Comparison of ENCODE assay signal across 7 cellular contexts in genomic region chr17:39461911-39462641, GRCh38. TPM values are rescaled to one million over a fixed set of nuclear protein-coding genes. Genes with fewer than 3 reads are reported as not detected.
DNase-seq lines count a peak whose midpoint lies in the region; TF ChIP-seq lines count a peak whose summit lies in the region.

No MANE protein-coding gene starts in this region.

- peak overlapping the region; percentile 84 for H3K27ac ChIP-seq in OCI-LY7 (ENCODE audit: low read depth, low read length, poor library complexity, severe bottlenecking)

- CTCF ChIA-PET in OCI-LY7 (lab: Charles Lee; ENCODE audit: unreplicated experiment) = no interaction called here

- no peaks in the 10 kb centered on the region for H3K9me3 ChIP-seq in OCI-LY7 (ENCODE audit: low read length)

- no peak overlapping the region for H2AFZ ChIP-seq in OCI-LY7 (ENCODE audit: low read length)

- peaks cover 35% of the 10 kb centered on the region for H3K36me3 ChIP-seq in OCI-LY7 (ENCODE audit: insufficient read depth, low read length)

- BruUV-seq in OCI-LY7 (replicated peaks; lab: Mats Ljungman, UMichigan) = no TSS peak

- intact Hi-C loops in OCI-LY7 (cut with micrococcal nuclease; ENCODE audit: unreplicated experiment) = loop anchor here (1.0 kb wide), 1 partner anchor 11 kb away; the partner anchor contains the start of gene MED1

- no peaks in the 10 kb centered on the region for H3K9me2 ChIP-seq in OCI-LY7 (ENCODE audit: insufficient read depth, low read length)

- H3K4me3 ChIP-seq in GM12875 (ENCODE audit: low read depth, low read length) (peak overlapping the region; percentile 85), HFF-Myc (replicated peaks; ENCODE audit: low read depth, low read length) (peak overlapping the region; percentile 95), OCI-LY7 (ENCODE audit: low read depth, low read length, poor library complexity, severe bottlenecking) (peak overlapping the region; percentile 94), retinal pigment epithelial cell (ENCODE audit: low read length) (peak overlapping the region; percentile 91)

- peaks cover 29% of the 10 kb centered on the region for H4K20me1 ChIP-seq in OCI-LY7 (ENCODE audit: insufficient read depth, low read length)

- peaks cover 21% of the 10 kb centered on the region for H3K4me1 ChIP-seq in OCI-LY7 (ENCODE audit: insufficient read depth, low read length, poor library complexity, severe bottlenecking)

- no peak for TF ChIP-seq CTCF in GM12875 (IDR thresholded peaks at IDR 0.05; ENCODE audit: borderline replicate concordance, insufficient read depth, low read depth, low read length)
- no peak for TF ChIP-seq CTCF in HFF-Myc (IDR thresholded peaks at IDR 0.05; ENCODE audit: low read depth, low read length, missing control alignments)
- no peak for TF ChIP-seq CTCF in OCI-LY7 (conservative IDR thresholded peaks at IDR 0.05; ENCODE audit: low read length)
- TF ChIP-seq CTCF in retinal pigment epithelial cell (conservative IDR thresholded peaks at IDR 0.05; ENCODE audit: low read depth, low read length) = no peak

- POLR2A ChIA-PET in OCI-LY7 (lab: Charles Lee) = interaction anchor here (0.6 to 4.4 kb wide), 4 partner anchors 11 to 433 kb away, joined by 3 to 67 read pairs (median 5); partner anchors contain the start of gene MED1

- DNase-seq in HFF-Myc (ENCODE audit: extremely low read depth, low read depth) = no peak
- DNase-seq in OCI-LY7 (ENCODE audit: low spot score) = peak; percentile 25
- DNase-seq in anterior cingulate cortex (lab: John Stamatoyannopoulos, UW) = peak in 39 of 58 donors; percentile 10 to 73 (median 41)
- peak; percentile 84 for DNase-seq in hepatic stellate cell (ENCODE audit: low spot score)
- no peak for DNase-seq in retinal pigment epithelial cell (ENCODE audit: low read depth)
- DNase-seq in activated effector memory CD4-positive, alpha-beta T cell treated with anti-CD3 and anti-CD28 coated beads, Interleukin-2, amount 50 U/mL, for 16 hours = no peak

- H3K4me2 ChIP-seq in OCI-LY7 (ENCODE audit: low read length) = peak overlapping the region; percentile 80

- H3K79me2 ChIP-seq in OCI-LY7 (ENCODE audit: insufficient read depth, low read depth, low read length) = peaks cover 55% of the 10 kb centered on the region

RNA-seq across cellular contexts. Expression of gene CDK12, which starts 0.8 kb away (rescaled TPM):
- total RNA-seq in OCI-LY7 (2014; rRNA removed; shearing (Covaris generic)) = 55.9 and 72.0 TPM in 2 replicates
- total RNA-seq in OCI-LY7 (2022) = 89.5 and 100 TPM in 2 replicates

RNA-seq across cellular contexts. Expression of gene MED1, which starts 11.0 kb away (rescaled TPM):
- total RNA-seq in OCI-LY7 (2014; rRNA removed; shearing (Covaris generic)) = 32.2 and 33.9 TPM in 2 replicates
- total RNA-seq in OCI-LY7 (2022) = 73.2 and 73.4 TPM in 2 replicates

Comparison
In these comparisons a context has a peak if more than half of its experiments do, and no peak if none do; other contexts are left out.
1. DNase-seq: peak in OCI-LY7 (single experiment), anterior cingulate cortex (39 of 58) and hepatic stellate cell (single experiment); none in HFF-Myc (single experiment), retinal pigment epithelial cell (single experiment) and activated effector memory CD4-positive, alpha-beta T cell treated with anti-CD3 and anti-CD28 coated beads, Interleukin-2, amount 50 U/mL, for 16 hours (single experiment).
2. Peak in every context shown above with its lines, with median percentiles within 50 percentile points of each other: H3K4me3 ChIP-seq.